Comparison of ENCODE assay signal across 15 cellular contexts in genomic region chr2:190972213-190972612, GRCh38.
"Had no signal": no experiment of that assay in that cellular context is flagged by ENCODE, and none has a peak within 500 bp of the region (broad histone marks: within the 10 kb centered on the region; RNA-seq: fewer than 3 reads in every experiment).

No MANE protein-coding gene starts in this region.

- H3K27ac Mint-ChIP-seq: nephron progenitor cell had no signal

- H3K9me3 Mint-ChIP-seq: nephron progenitor cell had no signal

- H3K4me1 Mint-ChIP-seq: nephron progenitor cell had no signal

- H3K4me3 ChIP-seq: esophagus muscularis mucosa, right atrium auricular region, SK-N-MC, upper lobe of left lung had no signal

- DNase-seq: activated CD4-positive, alpha-beta T cell treated with anti-CD3 and anti-CD28 coated beads, Interleukin-2, amount 50 U/mL, for 1 hour; activated gamma-delta T cell treated with Interleukin-2 at 50 U/mL for 16 hours; activated T-cell treated with anti-CD3 and anti-CD28 coated beads, Interleukin-2, amount 50 U/mL, for 48 hours; amniotic stem cell; hypothalamus; mesendoderm; nephron progenitor cell; occipital lobe; small intestine; stimulated activated CD4-positive, alpha-beta T cell treated with anti-CD3 and anti-CD28 coated beads, Interleukin-4, amount 100 ng/mL, for 24 hours; stimulated activated naive CD8-positive, alpha-beta T cell treated with anti-CD3 and anti-CD28 coated beads, Interleukin-15, Interleukin-2, amounts not matched to agents 100 U/mL and 50 U/mL, for 24 hours; upper lobe of left lung had no signal

- H3K27me3 ChIP-seq: esophagus muscularis mucosa, right atrium auricular region, upper lobe of left lung had no signal

- H3K9me3 ChIP-seq: esophagus muscularis mucosa, right atrium auricular region, upper lobe of left lung had no signal

- ATAC-seq: stimulated activated naive CD8-positive, alpha-beta T cell treated with anti-CD3 and anti-CD28 coated beads, Interleukin-15, Interleukin-2, amounts not matched to agents 100 U/mL and 50 U/mL, for 24 hours had no signal

- H3K27ac ChIP-seq: esophagus muscularis mucosa, right atrium auricular region, SK-N-MC had no signal

- H3K4me3 Mint-ChIP-seq: nephron progenitor cell had no signal
